In the genomic region with DNA sequence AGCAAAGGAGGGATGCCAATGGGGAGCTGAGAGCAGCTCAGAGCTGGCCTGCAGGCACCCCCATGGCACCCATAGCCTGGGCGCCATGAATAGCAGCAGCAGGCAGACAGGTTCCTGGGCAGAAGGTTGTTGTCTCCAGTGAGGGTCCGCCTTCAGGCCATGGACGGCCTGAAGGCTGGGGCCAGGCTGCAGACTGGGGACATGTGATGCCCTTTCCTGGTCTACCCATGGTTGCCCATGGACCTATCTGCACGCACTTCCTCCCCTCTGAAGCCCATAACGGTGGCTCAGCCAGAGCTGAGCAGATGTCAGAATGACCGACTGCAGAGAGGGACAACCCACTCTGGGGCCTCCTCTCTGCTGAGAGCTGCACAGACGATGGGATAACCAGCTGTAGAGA, we compare ENCODE assay signal across 1 cellular context.
TF ChIP-seq lines count a peak whose summit lies in the region.

No MANE protein-coding gene starts in this region.

TF ChIP-seq in HepG2, 621 proteins besides CTCF, POLR2A, EP300 and RAD21:
- TF ChIP-seq ZNF24 (IDR thresholded peaks at IDR 0.05) = no peak
- TF ChIP-seq, protein P1, sequence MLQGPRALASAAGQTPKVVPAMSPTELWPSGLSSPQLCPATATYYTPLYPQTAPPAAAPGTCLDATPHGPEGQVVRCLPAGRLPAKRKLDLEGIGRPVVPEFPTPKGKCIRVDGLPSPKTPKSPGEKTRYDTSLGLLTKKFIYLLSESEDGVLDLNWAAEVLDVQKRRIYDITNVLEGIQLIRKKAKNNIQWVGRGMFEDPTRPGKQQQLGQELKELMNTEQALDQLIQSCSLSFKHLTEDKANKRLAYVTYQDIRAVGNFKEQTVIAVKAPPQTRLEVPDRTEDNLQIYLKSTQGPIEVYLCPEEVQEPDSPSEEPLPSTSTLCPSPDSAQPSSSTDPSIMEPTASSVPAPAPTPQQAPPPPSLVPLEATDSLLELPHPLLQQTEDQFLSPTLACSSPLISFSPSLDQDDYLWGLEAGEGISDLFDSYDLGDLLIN (CRISPR knock-in tag; IDR thresholded peaks at IDR 0.05; ENCODE audit: borderline replicate concordance) = no peak
- TF ChIP-seq ESRRA (CRISPR knock-in tag; IDR thresholded peaks at IDR 0.05; ENCODE audit: low read depth) = no peak
- TF ChIP-seq ZNF446 (CRISPR knock-in tag; IDR thresholded peaks at IDR 0.05) = no peak
- no peak for TF ChIP-seq NPAS2 (CRISPR knock-in tag; IDR thresholded peaks at IDR 0.05; ENCODE audit: borderline replicate concordance)
- TF ChIP-seq FOSL2 (CRISPR knock-in tag; IDR thresholded peaks at IDR 0.05) = no peak
- TF ChIP-seq ZNF761 (CRISPR knock-in tag; conservative IDR thresholded peaks at IDR 0.05) = no peak
- no peak for TF ChIP-seq KLF11 (CRISPR knock-in tag; IDR thresholded peaks at IDR 0.05)
TF ChIP-seq in HepG2: peak in this region for 0.
